ENCODE assay signal across 1 cellular context in the genomic region with DNA sequence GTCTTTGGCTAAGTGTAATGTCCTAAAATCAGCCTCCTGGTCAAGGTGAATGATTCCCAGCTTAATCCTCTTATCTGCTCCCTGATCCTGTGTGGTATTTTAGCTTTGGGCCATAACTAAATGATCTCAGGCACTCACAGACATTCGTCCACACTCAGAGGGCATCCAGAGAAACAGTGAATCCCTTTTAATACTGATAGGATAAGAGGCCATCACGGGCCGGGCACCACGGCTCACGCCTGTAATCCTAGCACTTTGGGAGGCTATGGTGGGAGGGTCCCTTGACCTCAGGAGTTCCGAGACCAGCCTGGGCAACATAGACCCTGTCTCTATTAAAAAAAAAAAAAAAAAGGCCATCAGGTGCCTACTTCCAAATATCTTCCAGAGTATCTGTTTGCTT.
TF ChIP-seq lines count a peak whose summit lies in the region.

No MANE protein-coding gene starts in this region.

TF ChIP-seq in SK-N-SH, 30 proteins besides CTCF, POLR2A, EP300 and RAD21 (continued from another document):
- TF ChIP-seq, protein P1, sequence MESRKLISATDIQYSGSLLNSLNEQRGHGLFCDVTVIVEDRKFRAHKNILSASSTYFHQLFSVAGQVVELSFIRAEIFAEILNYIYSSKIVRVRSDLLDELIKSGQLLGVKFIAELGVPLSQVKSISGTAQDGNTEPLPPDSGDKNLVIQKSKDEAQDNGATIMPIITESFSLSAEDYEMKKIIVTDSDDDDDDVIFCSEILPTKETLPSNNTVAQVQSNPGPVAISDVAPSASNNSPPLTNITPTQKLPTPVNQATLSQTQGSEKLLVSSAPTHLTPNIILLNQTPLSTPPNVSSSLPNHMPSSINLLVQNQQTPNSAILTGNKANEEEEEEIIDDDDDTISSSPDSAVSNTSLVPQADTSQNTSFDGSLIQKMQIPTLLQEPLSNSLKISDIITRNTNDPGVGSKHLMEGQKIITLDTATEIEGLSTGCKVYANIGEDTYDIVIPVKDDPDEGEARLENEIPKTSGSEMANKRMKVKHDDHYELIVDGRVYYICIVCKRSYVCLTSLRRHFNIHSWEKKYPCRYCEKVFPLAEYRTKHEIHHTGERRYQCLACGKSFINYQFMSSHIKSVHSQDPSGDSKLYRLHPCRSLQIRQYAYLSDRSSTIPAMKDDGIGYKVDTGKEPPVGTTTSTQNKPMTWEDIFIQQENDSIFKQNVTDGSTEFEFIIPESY (IDR thresholded peaks at IDR 0.05; ENCODE audit: borderline replicate concordance, low read depth), result no peak
- TF ChIP-seq TEAD4 (IDR thresholded peaks at IDR 0.05; ENCODE audit: borderline replicate concordance, insufficient read depth), result no peak
- no peak for TF ChIP-seq CHD2 (IDR thresholded peaks at IDR 0.05; ENCODE audit: low read length, partially characterized antibody)
- no peak for TF ChIP-seq TAF1 (IDR thresholded peaks at IDR 0.05; ENCODE audit: borderline replicate concordance, low read depth, low read length)
- no peak for TF ChIP-seq RFX5 (IDR thresholded peaks at IDR 0.05; ENCODE audit: low read length)
- TF ChIP-seq SMC3 (IDR thresholded peaks at IDR 0.05; ENCODE audit: low read depth, low read length), result no peak
- no peak for TF ChIP-seq JUND (IDR thresholded peaks at IDR 0.05)
- no peak for TF ChIP-seq RCOR1 (IDR thresholded peaks at IDR 0.05; ENCODE audit: low read length)
- no peak for TF ChIP-seq TCF12 (IDR thresholded peaks at IDR 0.05)
- no peak for TF ChIP-seq EZH2phosphoT487 (IDR thresholded peaks at IDR 0.05; ENCODE audit: borderline replicate concordance, low read depth)
- TF ChIP-seq, protein P2, sequence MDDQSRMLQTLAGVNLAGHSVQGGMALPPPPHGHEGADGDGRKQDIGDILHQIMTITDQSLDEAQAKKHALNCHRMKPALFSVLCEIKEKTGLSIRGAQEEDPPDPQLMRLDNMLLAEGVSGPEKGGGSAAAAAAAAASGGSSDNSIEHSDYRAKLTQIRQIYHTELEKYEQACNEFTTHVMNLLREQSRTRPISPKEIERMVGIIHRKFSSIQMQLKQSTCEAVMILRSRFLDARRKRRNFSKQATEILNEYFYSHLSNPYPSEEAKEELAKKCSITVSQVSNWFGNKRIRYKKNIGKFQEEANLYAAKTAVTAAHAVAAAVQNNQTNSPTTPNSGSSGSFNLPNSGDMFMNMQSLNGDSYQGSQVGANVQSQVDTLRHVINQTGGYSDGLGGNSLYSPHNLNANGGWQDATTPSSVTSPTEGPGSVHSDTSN (IDR thresholded peaks at IDR 0.05), result no peak
- TF ChIP-seq NFIC (IDR thresholded peaks at IDR 0.05; ENCODE audit: borderline replicate concordance), result no peak
- no peak for TF ChIP-seq MXI1 (IDR thresholded peaks at IDR 0.05; ENCODE audit: low read depth, low read length)
- TF ChIP-seq POLR2AphosphoS5 (IDR thresholded peaks at IDR 0.05; ENCODE audit: low read depth, low read length), result no peak
- no peak for TF ChIP-seq ELF1 (IDR thresholded peaks at IDR 0.05)
- TF ChIP-seq, protein P3, sequence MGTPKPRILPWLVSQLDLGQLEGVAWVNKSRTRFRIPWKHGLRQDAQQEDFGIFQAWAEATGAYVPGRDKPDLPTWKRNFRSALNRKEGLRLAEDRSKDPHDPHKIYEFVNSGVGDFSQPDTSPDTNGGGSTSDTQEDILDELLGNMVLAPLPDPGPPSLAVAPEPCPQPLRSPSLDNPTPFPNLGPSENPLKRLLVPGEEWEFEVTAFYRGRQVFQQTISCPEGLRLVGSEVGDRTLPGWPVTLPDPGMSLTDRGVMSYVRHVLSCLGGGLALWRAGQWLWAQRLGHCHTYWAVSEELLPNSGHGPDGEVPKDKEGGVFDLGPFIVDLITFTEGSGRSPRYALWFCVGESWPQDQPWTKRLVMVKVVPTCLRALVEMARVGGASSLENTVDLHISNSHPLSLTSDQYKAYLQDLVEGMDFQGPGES (IDR thresholded peaks at IDR 0.05; ENCODE audit: low read depth, low read length), result no peak
- no peak for TF ChIP-seq FOXM1 (IDR thresholded peaks at IDR 0.05; ENCODE audit: low read depth)
